9 cellular contexts compared by ENCODE assay signal in genomic region chr19:2048104-2048958, GRCh38. TPM values are rescaled to one million over a fixed set of nuclear protein-coding genes. Genes with fewer than 3 reads are reported as not detected.
DNase-seq lines count a peak whose midpoint lies in the region; ATAC-seq and TF ChIP-seq lines count a peak whose summit lies in the region.
"Had no signal": no experiment of that assay in that cellular context is flagged by ENCODE, and none has a peak within 500 bp of the region (broad histone marks: within the 10 kb centered on the region; RNA-seq: fewer than 3 reads in every experiment).

No MANE protein-coding gene starts in this region.

- no peak overlapping the region for H3K27ac Mint-ChIP-seq in Caco-2 (ENCODE audit: unreplicated experiment)

- peaks cover 29% of the 10 kb centered on the region for H3K36me3 Mint-ChIP-seq in Caco-2 (ENCODE audit: insufficient read depth, unreplicated experiment)

- no peak overlapping the region for H3K4me3 Mint-ChIP-seq in Caco-2 (ENCODE audit: unreplicated experiment)

- no peak for ATAC-seq in Right ventricle myocardium inferior
- ATAC-seq in mucosa of descending colon, result no peak
- ATAC-seq in GM21367 (IDR thresholded peaks at IDR 0.05; ENCODE audit: unreplicated experiment), result no peak

- H3K9me3 ChIP-seq in mucosa of descending colon, result no peaks in the 10 kb centered on the region
- H3K9me3 ChIP-seq in Caco-2, result no peaks in the 10 kb centered on the region

- H3K27me3 Mint-ChIP-seq in Caco-2 (ENCODE audit: insufficient read depth, unreplicated experiment), result no peaks in the 10 kb centered on the region

- no peaks in the 10 kb centered on the region for H3K9me3 Mint-ChIP-seq in Caco-2 (ENCODE audit: unreplicated experiment)

- H3K4me1 ChIP-seq in mucosa of descending colon (ENCODE audit: low read depth) (peaks cover 66% of the 10 kb centered on the region), Caco-2 (peaks cover 15% of the 10 kb centered on the region)

- BruUV-seq in Caco-2 (replicated peaks; lab: Mats Ljungman, UMichigan), result no TSS peak

- no peaks in the 10 kb centered on the region for H3K4me1 Mint-ChIP-seq in Caco-2 (ENCODE audit: low read depth, unreplicated experiment)

- CTCF ChIA-PET in Caco-2 (lab: Charles Lee), result no interaction called here

- H3K4me3 ChIP-seq in cardiac fibroblast (replicated peaks in 1 of 2; ENCODE audit: low read depth in 2 of 2, low read length in 2 of 2) (peak overlapping the region; percentile 96), mucosa of descending colon (no peak overlapping the region), Caco-2 (ENCODE audit: low read depth, low read length) (no peak overlapping the region)

- DNase-seq in Right ventricle myocardium inferior (ENCODE audit: missing footprints), result peak; percentile 50
- DNase-seq in cardiac septum (ENCODE audit: low spot score), result no peak
- DNase-seq in cardiac fibroblast (ENCODE audit: low read depth in 2 of 2), result no peak
- DNase-seq in mucosa of descending colon, result peak in 2 of 3 donors; percentile 54 to 63
- DNase-seq in ureter (ENCODE audit: low spot score), result peak; percentile 47
- no peak for DNase-seq in COR-L47 (lab: John Stamatoyannopoulos, UW)
- no peak for DNase-seq in Caco-2
- DNase-seq: NCI-H2081 treated with DMSO at 0.1 percent for 48 hours had no signal

- intact Hi-C loops in Right ventricle myocardium inferior (cut with DNase I), result no loop called here
- intact Hi-C loops in cardiac septum (cut with DNase I), result loop anchor here (2.0 kb wide), 1 partner anchor 16 kb away; no protein-coding TSS in a partner anchor
- intact Hi-C loops in mucosa of descending colon (cut with DNase I, micrococcal nuclease), result no loop called here
- intact Hi-C loops in Caco-2 (cut with micrococcal nuclease; ENCODE audit: unreplicated experiment), result no loop called here

- TF ChIP-seq CTCF in cardiac fibroblast (IDR thresholded peaks at IDR 0.05; ENCODE audit: low read depth, low read length) (no peak), mucosa of descending colon (IDR thresholded peaks at IDR 0.05) (no peak), Caco-2 (IDR thresholded peaks at IDR 0.05; ENCODE audit: insufficient read depth in 1 of 2, low read depth in 1 of 2, low read length in 1 of 2, severe bottlenecking in 1 of 2, unreplicated experiment in 1 of 2) (no peak)

- POLR2A ChIA-PET in Caco-2 (lab: Charles Lee), result no interaction called here

- H3K36me3 ChIP-seq in mucosa of descending colon (ENCODE audit: low read depth) (no peaks in the 10 kb centered on the region), Caco-2 (ENCODE audit: control insufficient read depth, insufficient read depth, low read length) (peaks cover 4% of the 10 kb centered on the region)

- H3K27me3 ChIP-seq in Caco-2 (replicated peaks; ENCODE audit: control insufficient read depth, insufficient read depth, low read length), result no peaks in the 10 kb centered on the region

RNA-seq across cellular contexts. Expression of gene MKNK2, which starts 2.7 kb away (rescaled TPM):
- total RNA-seq in Right ventricle myocardium inferior (234 TPM), cardiac septum (122 TPM), mucosa of descending colon (100 to 1,000 TPM; 252 to 330 (median 304) TPM), ureter (151 TPM), Caco-2 (2022) (136 and 162 TPM in 2 replicates)

RNA-seq across cellular contexts. Expression of gene BTBD2, which starts 32.8 kb away (rescaled TPM):
- total RNA-seq in Right ventricle myocardium inferior, result 48.7 TPM
- total RNA-seq in cardiac septum, result 60.5 TPM
- 10 to 100 TPM; 66.0 to 82.3 (median 71.5) TPM for total RNA-seq in mucosa of descending colon
- 102 TPM for total RNA-seq in ureter
- total RNA-seq in Caco-2 (2022), result 47.0 and 52.2 TPM in 2 replicates

RNA-seq across cellular contexts. Expression of gene MOB3A, which starts 47.8 kb away (rescaled TPM):
- total RNA-seq in Right ventricle myocardium inferior (14.3 TPM), cardiac septum (17.0 TPM), mucosa of descending colon (10 to 100 TPM; 39.8 to 76.8 (median 43.7) TPM), ureter (51.0 TPM), Caco-2 (2022) (10.8 and 11.7 TPM in 2 replicates)

RNA-seq across cellular contexts. Expression of gene IZUMO4, which starts 48.4 kb away (rescaled TPM):
- total RNA-seq in Right ventricle myocardium inferior (1.4 TPM), cardiac septum (4.3 TPM), mucosa of descending colon (1 to 10 TPM; 2.2 to 5.3 (median 3.4) TPM), ureter (5.9 TPM), Caco-2 (2022) (1.1 and 1.6 TPM in 2 replicates)

Comparison
In these comparisons a context has a peak if more than half of its experiments do, and no peak if none do; other contexts are left out.
1. DNase-seq: peak in Right ventricle myocardium inferior (single experiment), mucosa of descending colon (2 of 3) and ureter (single experiment); none in cardiac septum (single experiment), cardiac fibroblast (0 of 2), COR-L47 (single experiment) and Caco-2 (0 of 2).
2. H3K4me3 ChIP-seq: peak in cardiac fibroblast (2 of 2); none in mucosa of descending colon (single experiment) and Caco-2 (single experiment).